In genomic region chr22:45949258-45949870, GRCh38 we compare ENCODE assay signal across 34 cellular contexts. TPM values are rescaled to one million over a fixed set of nuclear protein-coding genes. Genes with fewer than 3 reads are reported as not detected.
"Had no signal": no experiment of that assay in that cellular context is flagged by ENCODE, and none has a peak within 500 bp of the region (broad histone marks: within the 10 kb centered on the region; RNA-seq: fewer than 3 reads in every experiment).

No MANE protein-coding gene starts in this region.

- H3K9ac ChIP-seq: SK-N-SH had no signal

- H3K36me3 ChIP-seq: adrenal gland, breast epithelium, SJSA1 had no signal

- H3K4me3 ChIP-seq: adrenal gland, body of pancreas, breast epithelium, SJSA1 had no signal

- H3K4me2 ChIP-seq: SK-N-SH had no signal

- FAIRE-seq: astrocyte, RCC 7860, TTC549 had no signal

- H3K4me1 Mint-ChIP-seq: activated CD4-positive, alpha-beta T cell treated with anti-CD3 and anti-CD28 coated beads, Interleukin-2, amount 10 ng/mL, durations not matched to agents 24 days and 14 days; activated naive CD8-positive, alpha-beta T cell treated with anti-CD3 and anti-CD28 coated beads, Interleukin-2, amount 10 ng/mL, durations not matched to agents 7 days and 5 days; activated T-helper 17 cell treated with anti-CD3 and anti-CD28 coated beads, Interleukin-2, amount 50 U/mL, for 72 hours had no signal

- H3K9me3 ChIP-seq: adrenal gland, body of pancreas, breast epithelium, SJSA1, SK-N-SH had no signal

- H3K9me3 Mint-ChIP-seq: activated CD4-positive, alpha-beta T cell treated with anti-CD3 and anti-CD28 coated beads, Interleukin-2, amount 10 ng/mL, durations not matched to agents 24 days and 14 days; activated CD8-positive, alpha-beta T cell treated with anti-CD3 and anti-CD28 coated beads for 36 hours; activated naive CD8-positive, alpha-beta T cell treated with anti-CD3 and anti-CD28 coated beads, Interleukin-2, amount 10 ng/mL, durations not matched to agents 7 days and 5 days; activated T-cell treated with anti-CD3 and anti-CD28 coated beads, Interleukin-2, amount 50 U/mL, for 72 hours; activated T-helper 17 cell treated with anti-CD3 and anti-CD28 coated beads, Interleukin-2, amount 50 U/mL, for 72 hours; T-helper 1 cell treated with Interleukin-12 subunit alpha and Interleukin-12 subunit beta and Interleukin-4 antibody, amounts not matched to agents 30 μg/mL and 1 μg/mL, for 36 hours; T-helper 2 cell treated with Interferon-gamma antibody and Interleukin-4, amounts not matched to agents 5 μg/mL and 100 μg/mL, for 36 hours had no signal

- ATAC-seq: activated CD8-positive, alpha-beta T cell treated with anti-CD3 and anti-CD28 coated beads for 36 hours; activated T-cell treated with anti-CD3 and anti-CD28 coated beads, Interleukin-2, amount 50 U/mL, for 72 hours; activated T-helper 17 cell treated with anti-CD3 and anti-CD28 coated beads, Interleukin-2, amount 50 U/mL, for 72 hours; body of pancreas; PC-3 had no signal

- H3K27ac Mint-ChIP-seq: activated CD4-positive, alpha-beta T cell treated with anti-CD3 and anti-CD28 coated beads, Interleukin-2, amount 10 ng/mL, durations not matched to agents 24 days and 14 days; activated CD8-positive, alpha-beta T cell treated with anti-CD3 and anti-CD28 coated beads for 36 hours; activated naive CD8-positive, alpha-beta T cell treated with anti-CD3 and anti-CD28 coated beads, Interleukin-2, amount 10 ng/mL, durations not matched to agents 7 days and 5 days; activated T-cell treated with anti-CD3 and anti-CD28 coated beads, Interleukin-2, amount 50 U/mL, for 72 hours; activated T-helper 17 cell treated with anti-CD3 and anti-CD28 coated beads, Interleukin-2, amount 50 U/mL, for 72 hours; T-helper 1 cell treated with Interleukin-12 subunit alpha and Interleukin-12 subunit beta and Interleukin-4 antibody, amounts not matched to agents 30 μg/mL and 1 μg/mL, for 36 hours; T-helper 2 cell treated with Interferon-gamma antibody and Interleukin-4, amounts not matched to agents 5 μg/mL and 100 μg/mL, for 36 hours had no signal

- DNase-seq: activated CD4-positive, alpha-beta T cell treated with anti-CD3 and anti-CD28 coated beads, Interleukin-2, amount 10 ng/mL, durations not matched to agents 24 days and 14 days; activated CD4-positive, alpha-beta T cell treated with anti-CD3 and anti-CD28 coated beads, Interleukin-2, amount 50 U/mL, for 4 hours; activated CD8-positive, alpha-beta T cell treated with anti-CD3 and anti-CD28 coated beads for 36 hours; activated effector memory CD4-positive, alpha-beta T cell treated with anti-CD3 and anti-CD28 coated beads, Interleukin-2, amount 50 U/mL, for 16 hours; activated naive CD4-positive, alpha-beta T cell; activated naive CD4-positive, alpha-beta T cell treated with anti-CD3 and anti-CD28 coated beads, Interleukin-2, amount 50 U/mL, for 16 hours; activated naive CD8-positive, alpha-beta T cell treated with anti-CD3 and anti-CD28 coated beads, Interleukin-2, amount 10 ng/mL, durations not matched to agents 7 days and 5 days; activated T-cell treated with anti-CD3 and anti-CD28 coated beads, Interleukin-2, amount 50 U/mL, for 1 hour; activated T-cell treated with anti-CD3 and anti-CD28 coated beads, Interleukin-2, amount 50 U/mL, for 72 hours; adrenal gland; body of pancreas; Karpas-422; KBM-7; NCI-H1105; NCI-H1417 treated with DMSO at 0.1 percent for 48 hours; NCI-H2029; NCI-H345; NCI-H524 treated with DMSO at 0.1 percent for 48 hours; NCI-H748 treated with DMSO at 0.1 percent for 48 hours; NK-92 treated with Interleukin-12 subunit alpha and Interleukin-12 subunit beta, amount 100 ng/mL, for 24 hours; PC-3; SHP77; SK-N-SH had no signal

- H3K27ac ChIP-seq: adrenal gland, body of pancreas, breast epithelium, SJSA1 had no signal

- H3K4me3 Mint-ChIP-seq: activated CD4-positive, alpha-beta T cell treated with anti-CD3 and anti-CD28 coated beads, Interleukin-2, amount 10 ng/mL, durations not matched to agents 24 days and 14 days; activated CD8-positive, alpha-beta T cell treated with anti-CD3 and anti-CD28 coated beads for 36 hours; activated naive CD8-positive, alpha-beta T cell treated with anti-CD3 and anti-CD28 coated beads, Interleukin-2, amount 10 ng/mL, durations not matched to agents 7 days and 5 days; activated T-cell treated with anti-CD3 and anti-CD28 coated beads, Interleukin-2, amount 50 U/mL, for 72 hours; activated T-helper 17 cell treated with anti-CD3 and anti-CD28 coated beads, Interleukin-2, amount 50 U/mL, for 72 hours; T-helper 1 cell treated with Interleukin-12 subunit alpha and Interleukin-12 subunit beta and Interleukin-4 antibody, amounts not matched to agents 30 μg/mL and 1 μg/mL, for 36 hours; T-helper 2 cell treated with Interferon-gamma antibody and Interleukin-4, amounts not matched to agents 5 μg/mL and 100 μg/mL, for 36 hours had no signal

- H3K27me3 ChIP-seq: adrenal gland, body of pancreas had no signal

- H3K4me1 ChIP-seq: adrenal gland, body of pancreas, breast epithelium, SJSA1 had no signal

- H3K36me3 Mint-ChIP-seq: activated naive CD8-positive, alpha-beta T cell treated with anti-CD3 and anti-CD28 coated beads, Interleukin-2, amount 10 ng/mL, durations not matched to agents 7 days and 5 days had no signal

RNA-seq across cellular contexts. Expression of gene WNT7B, which starts 27.6 kb away (rescaled TPM):
- total RNA-seq: activated CD4-positive, alpha-beta T cell treated with anti-CD3 and anti-CD28 coated beads, Interleukin-2, amount 10 ng/mL, durations not matched to agents 24 days and 14 days; activated CD8-positive, alpha-beta memory T cell treated with anti-CD3 and anti-CD28 coated beads for 36 hours; activated CD8-positive, alpha-beta T cell treated with anti-CD3 and anti-CD28 coated beads for 36 hours; activated naive CD8-positive, alpha-beta T cell treated with anti-CD3 and anti-CD28 coated beads, Interleukin-2, amount 10 ng/mL, durations not matched to agents 7 days and 5 days; activated T-cell treated with anti-CD3 and anti-CD28 coated beads, Interleukin-2, amount 50 U/mL, for 72 hours; activated T-helper 17 cell treated with anti-CD3 and anti-CD28 coated beads, Interleukin-2, amount 50 U/mL, for 72 hours; cardiac septum; NCI-H460 had no signal
